Comparison of ENCODE assay signal across 19 cellular contexts in genomic region chr2:177597759-177598158, GRCh38.
DNase-seq lines count a peak whose midpoint lies in the region; ATAC-seq and TF ChIP-seq lines count a peak whose summit lies in the region.
"Had no signal": no experiment of that assay in that cellular context is flagged by ENCODE, and none has a peak within 500 bp of the region (broad histone marks: within the 10 kb centered on the region; RNA-seq: fewer than 3 reads in every experiment).

No MANE protein-coding gene starts in this region.

- 37% methylated on average over 5 of the region's 6 CpGs for WGBS in mesenchymal stem cell

- H3K4me1 Mint-ChIP-seq in type B pancreatic cell (ENCODE audit: unreplicated experiment): peaks cover 44% of the 10 kb centered on the region

- H3K27me3 Mint-ChIP-seq in type B pancreatic cell: no peaks in the 10 kb centered on the region

- no peak overlapping the region for H3K23ac ChIP-seq in mesenchymal stem cell (ENCODE audit: low read length in 2 of 2)

- no peak overlapping the region for H2AK5ac ChIP-seq in mesenchymal stem cell (ENCODE audit: low read length, severe bottlenecking)

- no peak overlapping the region for H4K91ac ChIP-seq in mesenchymal stem cell (ENCODE audit: low read length)

- H3K79me1 ChIP-seq in mesenchymal stem cell (replicated peaks; ENCODE audit: low read length, poor library complexity, severe bottlenecking): no peaks in the 10 kb centered on the region

- H3K14ac ChIP-seq in mesenchymal stem cell (ENCODE audit: low read length in 2 of 2): no peak overlapping the region

- H3K27ac Mint-ChIP-seq in type B pancreatic cell: peak overlapping the region; percentile 52
- H3K27ac Mint-ChIP-seq: activated naive CD8-positive, alpha-beta T cell treated with anti-CD3 and anti-CD28 coated beads, Interleukin-2, amount 10 ng/mL, durations not matched to agents 7 days and 5 days had no signal

- peak; percentile 75 for DNase-seq in NCI-H1694 treated with DMSO at 0.1 percent for 48 hours (lab: John Stamatoyannopoulos, UW)
- DNase-seq in NCI-H1694 (lab: John Stamatoyannopoulos, UW): no peak
- DNase-seq in coronary artery (ENCODE audit: low spot score): no peak
- DNase-seq in mesenchymal stem cell: no peak
- DNase-seq in type B pancreatic cell (ENCODE audit: extremely low spot score, unreplicated experiment): no peak
- DNase-seq in DMS153 (lab: John Stamatoyannopoulos, UW): no peak
- no peak for DNase-seq in hippocampal formation (lab: John Stamatoyannopoulos, UW)
- DNase-seq: 8988T; activated CD4-positive, CD25-positive, alpha-beta regulatory T cell; activated CD8-positive, alpha-beta memory T cell treated with anti-CD3 and anti-CD28 coated beads for 24 hours; activated naive CD8-positive, alpha-beta T cell treated with anti-CD3 and anti-CD28 coated beads, Interleukin-2, amount 10 ng/mL, durations not matched to agents 7 days and 5 days; esophagus squamous epithelium; kidney; NCI-H1092; NCI-H748 treated with DMSO at 0.1 percent for 48 hours had no signal

- H3K4ac ChIP-seq in mesenchymal stem cell (ENCODE audit: low read depth in 1 of 2, low read length in 2 of 2): no peak overlapping the region

- peak overlapping the region; percentile 65 for H3K9ac ChIP-seq in mesenchymal stem cell (ENCODE audit: low read length)
- H3K9ac ChIP-seq: BLaER1, parathyroid adenoma had no signal

- H4K8ac ChIP-seq in mesenchymal stem cell (ENCODE audit: low read length): no peak overlapping the region

- no peaks in the 10 kb centered on the region for H3K36me3 ChIP-seq in mesenchymal stem cell (ENCODE audit: control insufficient read depth in 1 of 2, insufficient read depth in 2 of 2, low read depth in 1 of 2, low read length in 2 of 2)
- H3K36me3 ChIP-seq: BLaER1, breast epithelium, esophagus squamous epithelium had no signal

- H2BK120ac ChIP-seq in mesenchymal stem cell (ENCODE audit: low read depth, low read length): no peak overlapping the region

- no peaks in the 10 kb centered on the region for H3K4me1 ChIP-seq in mesenchymal stem cell (ENCODE audit: control insufficient read depth, insufficient read depth, low read depth, low read length)
- H3K4me1 ChIP-seq: BLaER1, parathyroid adenoma had no signal

- no peak overlapping the region for H3K4me2 ChIP-seq in mesenchymal stem cell (ENCODE audit: low read length, poor library complexity, severe bottlenecking)
- H3K4me2 ChIP-seq: BLaER1 had no signal

- no peak overlapping the region for H3K27ac ChIP-seq in coronary artery
- no peak overlapping the region for H3K27ac ChIP-seq in mesenchymal stem cell (ENCODE audit: low read length, poor library complexity, severe bottlenecking)
- H3K27ac ChIP-seq: BLaER1, esophagus squamous epithelium, parathyroid adenoma had no signal

- no peak overlapping the region for H2AFZ ChIP-seq in mesenchymal stem cell (ENCODE audit: low read depth, low read length)
- H2AFZ ChIP-seq: parathyroid adenoma had no signal

- peaks cover 8 to 26% of the 10 kb centered on the region in 2 experiments for H3K27me3 ChIP-seq in mesenchymal stem cell (ENCODE audit: control insufficient read depth in 1 of 2, insufficient read depth in 1 of 2, low read length in 2 of 2)
- H3K27me3 ChIP-seq: BLaER1, breast epithelium had no signal

- H3K36me3 Mint-ChIP-seq in type B pancreatic cell: no peaks in the 10 kb centered on the region
- H3K36me3 Mint-ChIP-seq: activated naive CD8-positive, alpha-beta T cell treated with anti-CD3 and anti-CD28 coated beads, Interleukin-2, amount 10 ng/mL, durations not matched to agents 7 days and 5 days had no signal

- no peak overlapping the region for H3K18ac ChIP-seq in mesenchymal stem cell (ENCODE audit: low read depth in 1 of 2, low read length in 2 of 2)

- H3K4me3 ChIP-seq in coronary artery: peak overlapping the region; percentile 36
- H3K4me3 ChIP-seq in mesenchymal stem cell (ENCODE audit: insufficient read depth in 1 of 2, low read depth in 1 of 2, low read length in 2 of 2): peak overlapping the region in 1 of 2 experiments; percentile 54
- H3K4me3 ChIP-seq: BLaER1, breast epithelium, esophagus squamous epithelium had no signal

- peaks cover 6% of the 10 kb centered on the region for H3K9me3 ChIP-seq in mesenchymal stem cell (ENCODE audit: control insufficient read depth, low read length)
- H3K9me3 ChIP-seq: BLaER1, breast epithelium, esophagus squamous epithelium had no signal

- no peaks in the 10 kb centered on the region for H3K9me3 Mint-ChIP-seq in type B pancreatic cell
- H3K9me3 Mint-ChIP-seq: activated naive CD8-positive, alpha-beta T cell treated with anti-CD3 and anti-CD28 coated beads, Interleukin-2, amount 10 ng/mL, durations not matched to agents 7 days and 5 days had no signal

- peak overlapping the region; percentile 30 for H3K4me3 Mint-ChIP-seq in type B pancreatic cell
- H3K4me3 Mint-ChIP-seq: activated naive CD8-positive, alpha-beta T cell treated with anti-CD3 and anti-CD28 coated beads, Interleukin-2, amount 10 ng/mL, durations not matched to agents 7 days and 5 days had no signal

- no peak for TF ChIP-seq CTCF in coronary artery (IDR thresholded peaks at IDR 0.05)
- TF ChIP-seq CTCF in type B pancreatic cell (conservative IDR thresholded peaks at IDR 0.05): no peak

- no peak overlapping the region for H2BK5ac ChIP-seq in mesenchymal stem cell (ENCODE audit: low read depth, low read length, poor library complexity, severe bottlenecking)

- no peak overlapping the region for H2BK12ac ChIP-seq in mesenchymal stem cell (ENCODE audit: low read length in 2 of 2)

- H2BK15ac ChIP-seq in mesenchymal stem cell (ENCODE audit: low read depth, poor library complexity, severe bottlenecking): no peak overlapping the region

- ATAC-seq in GM18502 (IDR thresholded peaks at IDR 0.05; ENCODE audit: poor library complexity, unreplicated experiment): no peak
